Comparison of ENCODE assay signal across 19 cellular contexts in the genomic region with DNA sequence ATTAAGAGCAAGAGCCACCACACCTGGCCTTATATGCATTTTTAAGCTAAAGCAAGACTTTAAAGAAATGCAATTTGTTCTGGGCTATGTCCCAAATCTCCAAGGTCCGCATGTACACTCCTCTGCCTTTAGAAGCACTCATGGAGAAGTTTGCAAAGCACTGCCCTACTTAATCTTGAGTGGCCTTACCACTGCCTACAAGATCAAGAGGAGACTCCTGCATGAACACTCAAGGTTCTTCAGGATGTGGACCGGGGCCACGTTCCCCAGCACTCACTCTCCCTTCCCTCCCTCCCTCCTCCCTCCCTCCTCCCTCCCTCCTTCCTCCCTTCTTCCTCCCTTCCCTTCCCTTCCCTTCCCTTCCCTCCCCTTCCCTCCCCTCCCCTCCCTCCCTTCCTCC.
A peak's percentile ranks its signal among the peaks of the same experiment; 100 is the strongest.
DNase-seq lines count a peak whose midpoint lies in the region; ATAC-seq, FAIRE-seq and TF ChIP-seq lines count a peak whose summit lies in the region.
"Had no signal": no experiment of that assay in that cellular context is flagged by ENCODE, and none has a peak within 500 bp of the region (broad histone marks: within the 10 kb centered on the region; RNA-seq: fewer than 3 reads in every experiment).

No MANE protein-coding gene starts in this region.

- H3K27ac ChIP-seq in GM23248: peak overlapping the region; percentile 93; the same call in 1 of the 2 replicates
- peak overlapping the region; percentile 19; the same call in 1 of the 2 replicates for H3K27ac ChIP-seq in SK-N-MC
- H3K27ac ChIP-seq in lower lobe of right lung: no peak overlapping the region
- peak overlapping the region in 3 of 4 donors; percentile 0 to 61 (median 26) for H3K27ac ChIP-seq in upper lobe of left lung
- H3K27ac ChIP-seq: BLaER1 treated with 17β-estradiol and CSF1 and Interleukin-3, amounts not matched to agents 10 nM and 100 nM; HL-60 had no signal

- H3K36me3 ChIP-seq in GM23248 (ENCODE audit: low read depth): peaks cover 42% of the 10 kb centered on the region
- H3K36me3 ChIP-seq in SK-N-MC (ENCODE audit: insufficient read depth, low read length): peaks cover 9% of the 10 kb centered on the region; the same call in 1 of the 2 replicates
- no peaks in the 10 kb centered on the region for H3K36me3 ChIP-seq in lower lobe of right lung
- no peaks in the 10 kb centered on the region for H3K36me3 ChIP-seq in upper lobe of left lung
- H3K36me3 ChIP-seq: BLaER1 treated with 17β-estradiol and CSF1 and Interleukin-3, amounts not matched to agents 10 nM and 100 nM had no signal

- DNase-seq in GM23248 (no peak), SK-N-MC (ENCODE audit: low read depth, low spot score) (no peak), lower lobe of right lung (peak; percentile 60), upper lobe of left lung (peak in 1 of 2 donors; percentile 76), GM12892 (ENCODE audit: insufficient read length) (no peak), OCI-M2 (lab: John Stamatoyannopoulos, UW; ENCODE audit: unreplicated experiment) (no peak), type B pancreatic cell (ENCODE audit: extremely low spot score, unreplicated experiment) (no peak)
- DNase-seq: Calu3; CD8-positive, alpha-beta T cell; GDM1; HCEC 1CT had no signal

- in situ Hi-C loops in GM23248 (cut with MboI): no loop called here

- no peaks in the 10 kb centered on the region for H3K9me2 ChIP-seq in GM23248 (ENCODE audit: insufficient read depth)

- peaks cover 27% of the 10 kb centered on the region for H3K4me1 Mint-ChIP-seq in type B pancreatic cell (ENCODE audit: unreplicated experiment)
- H3K4me1 Mint-ChIP-seq: B cell had no signal

- peaks cover 89% of the 10 kb centered on the region for H3K79me2 ChIP-seq in GM23248 (ENCODE audit: insufficient read depth)

- no peak overlapping the region for H3K27ac Mint-ChIP-seq in type B pancreatic cell
- H3K27ac Mint-ChIP-seq: B cell; CD8-positive, alpha-beta T cell; GM23338 had no signal

- H3K27me3 Mint-ChIP-seq in type B pancreatic cell: peaks cover 3% of the 10 kb centered on the region

- TF ChIP-seq EP300 in upper lobe of left lung (IDR thresholded peaks at IDR 0.05): peak in 1 of 4 donors; percentile 67

- WGBS in GM23248 (ENCODE audit: low coverage in 1 of 2, low lambda C conversion rate in 2 of 2, missing lambda C conversion rate in 2 of 2), 2 experiments: 90 to 100% methylated on average over 1 to 3 of the region's 3 CpGs
- WGBS in upper lobe of left lung, 2 donors: 45 to 57% methylated on average over 3 of the region's 3 CpGs

- H3F3A ChIP-seq in GM23248 (ENCODE audit: insufficient read depth): peaks cover 80% of the 10 kb centered on the region

- H2AFZ ChIP-seq in GM23248: no peak overlapping the region
- H2AFZ ChIP-seq: GM23338 had no signal

- H3K4me3 Mint-ChIP-seq in type B pancreatic cell: no peak overlapping the region
- H3K4me3 Mint-ChIP-seq: B cell; CD8-positive, alpha-beta T cell; GM23338 had no signal

- FAIRE-seq in GM12892 (lab: Jason Lieb, UNC): no peak
- FAIRE-seq: GM19239, H54, K562 had no signal

- H3K9ac ChIP-seq in GM23248 (no peak overlapping the region), SK-N-MC (ENCODE audit: insufficient read length) (no peak overlapping the region)
- H3K9ac ChIP-seq: BLaER1 treated with 17β-estradiol and CSF1 and Interleukin-3, amounts not matched to agents 10 nM and 100 nM had no signal

- H3K4me1 ChIP-seq in GM23248 (ENCODE audit: insufficient read depth): peaks cover 36% of the 10 kb centered on the region
- peaks cover 17% of the 10 kb centered on the region for H3K4me1 ChIP-seq in lower lobe of right lung
- peaks cover 0 to 27% (median 15%) of the 10 kb centered on the region in 4 donors for H3K4me1 ChIP-seq in upper lobe of left lung

- no peaks in the 10 kb centered on the region for H4K20me1 ChIP-seq in GM23248 (ENCODE audit: insufficient read depth)
- H4K20me1 ChIP-seq: BLaER1 treated with 17β-estradiol and CSF1 and Interleukin-3, amounts not matched to agents 10 nM and 100 nM had no signal

- peak; percentile 91 to 92 for ATAC-seq in lower lobe of right lung
- peak; percentile 36 to 90 for ATAC-seq in upper lobe of left lung (ENCODE audit: low FRiP score in 2 of 2)
- ATAC-seq in GM18868 (IDR thresholded peaks at IDR 0.05; ENCODE audit: unreplicated experiment): no peak
- ATAC-seq: CD8-positive, alpha-beta T cell had no signal

- intact Hi-C loops in lower lobe of right lung (cut with DNase I): no loop called here

- no peak overlapping the region for H3K4me3 ChIP-seq in GM23248
- H3K4me3 ChIP-seq in SK-N-MC: no peak overlapping the region
- H3K4me3 ChIP-seq in lower lobe of right lung: no peak overlapping the region
- no peak overlapping the region for H3K4me3 ChIP-seq in upper lobe of left lung
- H3K4me3 ChIP-seq: BLaER1 treated with 17β-estradiol and CSF1 and Interleukin-3, amounts not matched to agents 10 nM and 100 nM; GM23338; K562 had no signal

- no peaks in the 10 kb centered on the region for H3K9me3 ChIP-seq in GM23248 (ENCODE audit: low read depth)
- no peaks in the 10 kb centered on the region for H3K9me3 ChIP-seq in SK-N-MC (ENCODE audit: low read depth, low read length)
- no peaks in the 10 kb centered on the region for H3K9me3 ChIP-seq in lower lobe of right lung
- H3K9me3 ChIP-seq in upper lobe of left lung: no peaks in the 10 kb centered on the region
- H3K9me3 ChIP-seq: BLaER1 treated with 17β-estradiol and CSF1 and Interleukin-3, amounts not matched to agents 10 nM and 100 nM had no signal

- TF ChIP-seq POLR2A in upper lobe of left lung (IDR thresholded peaks at IDR 0.05) (no peak), GM12892 (IDR thresholded peaks at IDR 0.05; ENCODE audit: low read depth, low read length) (no peak)

- TF ChIP-seq CTCF in lower lobe of right lung (IDR thresholded peaks at IDR 0.05) (no peak), upper lobe of left lung (IDR thresholded peaks at IDR 0.05) (no peak), type B pancreatic cell (conservative IDR thresholded peaks at IDR 0.05) (no peak)

- no peak overlapping the region for H3K4me2 ChIP-seq in GM23248 (ENCODE audit: unreplicated experiment)
- H3K4me2 ChIP-seq: BLaER1 treated with 17β-estradiol and CSF1 and Interleukin-3, amounts not matched to agents 10 nM and 100 nM; GM23338 had no signal

- no peaks in the 10 kb centered on the region for H3K9me3 Mint-ChIP-seq in type B pancreatic cell
- H3K9me3 Mint-ChIP-seq: CD8-positive, alpha-beta T cell; GM23338 had no signal

- H3K27me3 ChIP-seq in GM23248 (replicated peaks; ENCODE audit: insufficient read depth): no peaks in the 10 kb centered on the region
- H3K27me3 ChIP-seq in lower lobe of right lung (ENCODE audit: low read depth): no peaks in the 10 kb centered on the region
- no peaks in the 10 kb centered on the region for H3K27me3 ChIP-seq in upper lobe of left lung
- H3K27me3 ChIP-seq: BLaER1 treated with 17β-estradiol and CSF1 and Interleukin-3, amounts not matched to agents 10 nM and 100 nM had no signal

- H3K36me3 Mint-ChIP-seq in type B pancreatic cell: peaks cover 7% of the 10 kb centered on the region
- H3K36me3 Mint-ChIP-seq: CD8-positive, alpha-beta T cell had no signal
